ENCODE assay signal across 8 cellular contexts in genomic region chr1:147083919-147084272, GRCh38.
DNase-seq lines count a peak whose midpoint lies in the region; ATAC-seq and TF ChIP-seq lines count a peak whose summit lies in the region.

No MANE protein-coding gene starts in this region.

- peaks cover 73% of the 10 kb centered on the region for H3K27me3 Mint-ChIP-seq in activated naive CD4-positive, alpha-beta T cell treated with anti-CD3 and anti-CD28 coated beads, Interleukin-2, amount 10 ng/mL, durations not matched to agents 7 days and 5 days
- H3K27me3 Mint-ChIP-seq in activated naive CD8-positive, alpha-beta T cell treated with anti-CD3 and anti-CD28 coated beads, Interleukin-2, amount 10 ng/mL, durations not matched to agents 7 days and 5 days, result peaks cover 68% of the 10 kb centered on the region

- peak; percentile 5 for ATAC-seq in activated naive CD8-positive, alpha-beta T cell treated with anti-CD3 and anti-CD28 coated beads, Interleukin-2, amount 10 ng/mL, durations not matched to agents 7 days and 5 days (ENCODE audit: low read depth)
- no peak for ATAC-seq in HG02678 (IDR thresholded peaks at IDR 0.05; ENCODE audit: unreplicated experiment)

- H3K9me3 ChIP-seq in liver (ENCODE audit: control insufficient read depth in 4 of 4, low read length in 3 of 4), result peaks cover 0 to 4% (median 1%) of the 10 kb centered on the region in 4 donors
- no peaks in the 10 kb centered on the region for H3K9me3 ChIP-seq in transverse colon

- H3K36me3 ChIP-seq in liver (ENCODE audit: control insufficient read depth in 4 of 4, insufficient read depth in 3 of 4, low read depth in 1 of 4, low read length in 3 of 4), result no peaks in the 10 kb centered on the region
- H3K36me3 ChIP-seq in transverse colon, result no peaks in the 10 kb centered on the region

- peaks cover 9% of the 10 kb centered on the region for H3K36me3 Mint-ChIP-seq in activated naive CD4-positive, alpha-beta T cell treated with anti-CD3 and anti-CD28 coated beads, Interleukin-2, amount 10 ng/mL, durations not matched to agents 7 days and 5 days
- no peaks in the 10 kb centered on the region for H3K36me3 Mint-ChIP-seq in activated naive CD8-positive, alpha-beta T cell treated with anti-CD3 and anti-CD28 coated beads, Interleukin-2, amount 10 ng/mL, durations not matched to agents 7 days and 5 days

- DNase-seq in activated naive CD4-positive, alpha-beta T cell treated with anti-CD3 and anti-CD28 coated beads, Interleukin-2, amount 10 ng/mL, durations not matched to agents 7 days and 5 days, result no peak
- DNase-seq in activated naive CD4-positive, alpha-beta T cell treated with Interleukin-2 at 50 U/mL for 16 hours, result no peak
- no peak for DNase-seq in activated naive CD8-positive, alpha-beta T cell treated with anti-CD3 and anti-CD28 coated beads, Interleukin-2, amount 10 ng/mL, durations not matched to agents 7 days and 5 days
- DNase-seq in transverse colon (no peak), NCI-H748 (lab: John Stamatoyannopoulos, UW; ENCODE audit: unreplicated experiment) (no peak), cortex of kidney (lab: John Stamatoyannopoulos, UW) (no peak)

- no peak for TF ChIP-seq CTCF in liver (IDR thresholded peaks at IDR 0.05; ENCODE audit: low read depth, low read length, missing input control)
- no peak for TF ChIP-seq CTCF in transverse colon (IDR thresholded peaks at IDR 0.05)

- peak overlapping the region; percentile 100 for H3K27ac Mint-ChIP-seq in activated naive CD4-positive, alpha-beta T cell treated with anti-CD3 and anti-CD28 coated beads, Interleukin-2, amount 10 ng/mL, durations not matched to agents 7 days and 5 days
- H3K27ac Mint-ChIP-seq in activated naive CD8-positive, alpha-beta T cell treated with anti-CD3 and anti-CD28 coated beads, Interleukin-2, amount 10 ng/mL, durations not matched to agents 7 days and 5 days, result peak overlapping the region; percentile 100

- no peak for TF ChIP-seq POLR2A in transverse colon (IDR thresholded peaks at IDR 0.05)

- peak overlapping the region; percentile 30 to 61 (median 56) for H3K4me3 ChIP-seq in liver (ENCODE audit: low read depth in 1 of 3, low read length in 3 of 3)
- H3K4me3 ChIP-seq in transverse colon, result peak overlapping the region in 3 of 4 donors; percentile 36 to 62 (median 39)

- WGBS in liver, result 36% methylated on average over 18 of the region's 18 CpGs
- WGBS in transverse colon (ENCODE audit: low coverage in 1 of 2), 2 donors, result 7% methylated on average over 18 of the region's 18 CpGs; no CpG with 5 or more reads in 1 of the 2 donors

- POLR2A ChIA-PET in activated naive CD8-positive, alpha-beta T cell treated with anti-CD3 and anti-CD28 coated beads, Interleukin-2, amount 10 ng/mL, durations not matched to agents 7 days and 5 days (lab: Charles Lee), result interaction anchor here (0.6 to 1.9 kb wide), 15 partner anchors 8 to 1305 kb away, joined by 3 to 19 read pairs (median 6); partner anchors contain the start of genes CHD1L and PRKAB2

- peaks cover 0 to 18% (median 9%) of the 10 kb centered on the region in 4 donors for H3K4me1 ChIP-seq in liver (ENCODE audit: control insufficient read depth in 4 of 4, insufficient read depth in 4 of 4, low read length in 3 of 4)
- peaks cover 3 to 33% (median 20%) of the 10 kb centered on the region in 4 donors for H3K4me1 ChIP-seq in transverse colon

- CTCF ChIA-PET in activated naive CD4-positive, alpha-beta T cell treated with anti-CD3 and anti-CD28 coated beads, Interleukin-2, amount 10 ng/mL, durations not matched to agents 7 days and 5 days (lab: Charles Lee), result no interaction called here

- TF ChIP-seq EP300 in transverse colon (IDR thresholded peaks at IDR 0.05; ENCODE audit: low read depth), result no peak

- in situ Hi-C loops in transverse colon (cut with MboI; ENCODE audit: low pct_ligation_motif_present in 1 of 4, low pct_unique_long_range_greater_than_20kb in 1 of 4, low sequenced_read_pairs in 3 of 4), result no loop called here

- H3K4me3 Mint-ChIP-seq in activated naive CD4-positive, alpha-beta T cell treated with anti-CD3 and anti-CD28 coated beads, Interleukin-2, amount 10 ng/mL, durations not matched to agents 7 days and 5 days, result peak overlapping the region; percentile 91
- peak overlapping the region; percentile 95 for H3K4me3 Mint-ChIP-seq in activated naive CD8-positive, alpha-beta T cell treated with anti-CD3 and anti-CD28 coated beads, Interleukin-2, amount 10 ng/mL, durations not matched to agents 7 days and 5 days

- no peak for TF ChIP-seq RAD21 in liver (IDR thresholded peaks at IDR 0.05)

- H3K27me3 ChIP-seq in liver (ENCODE audit: control insufficient read depth in 4 of 4, insufficient read depth in 4 of 4, low read length in 3 of 4), result peaks cover 0 to 3% (median under 1%) of the 10 kb centered on the region in 4 donors
- H3K27me3 ChIP-seq in transverse colon, result peaks cover 92% of the 10 kb centered on the region

- peaks cover 57% of the 10 kb centered on the region for H3K4me1 Mint-ChIP-seq in activated naive CD4-positive, alpha-beta T cell treated with anti-CD3 and anti-CD28 coated beads, Interleukin-2, amount 10 ng/mL, durations not matched to agents 7 days and 5 days
- peaks cover 29% of the 10 kb centered on the region for H3K4me1 Mint-ChIP-seq in activated naive CD8-positive, alpha-beta T cell treated with anti-CD3 and anti-CD28 coated beads, Interleukin-2, amount 10 ng/mL, durations not matched to agents 7 days and 5 days

- peak overlapping the region; percentile 77 to 82 for H3K27ac ChIP-seq in liver (ENCODE audit: low read depth in 1 of 2, low read length in 2 of 2)
- peak overlapping the region in 3 of 4 donors; percentile 33 to 55 (median 52) for H3K27ac ChIP-seq in transverse colon

- intact Hi-C loops in transverse colon (cut with DNase I; ENCODE audit: low total_unique reads), result no loop called here

- peak overlapping the region; percentile 57 to 79 for H3K9ac ChIP-seq in liver (ENCODE audit: low read depth in 1 of 2, low read length in 2 of 2)

- no peaks in the 10 kb centered on the region for H3K9me3 Mint-ChIP-seq in activated naive CD4-positive, alpha-beta T cell treated with anti-CD3 and anti-CD28 coated beads, Interleukin-2, amount 10 ng/mL, durations not matched to agents 7 days and 5 days
- no peaks in the 10 kb centered on the region for H3K9me3 Mint-ChIP-seq in activated naive CD8-positive, alpha-beta T cell treated with anti-CD3 and anti-CD28 coated beads, Interleukin-2, amount 10 ng/mL, durations not matched to agents 7 days and 5 days

TF ChIP-seq in liver, 16 proteins besides CTCF, POLR2A, EP300 and RAD21 (continues in another document):
- TF ChIP-seq YY1 (IDR thresholded peaks at IDR 0.05) (no peak), HNF4G (IDR thresholded peaks at IDR 0.05) (no peak), JUND (IDR thresholded peaks at IDR 0.05) (no peak), NR2F2 (IDR thresholded peaks at IDR 0.05) (no peak), ATF3 (IDR thresholded peaks at IDR 0.05) (no peak), TAF1 (conservative IDR thresholded peaks at IDR 0.05) (no peak), FOXA2 (IDR thresholded peaks at IDR 0.05) (no peak), RXRA (IDR thresholded peaks at IDR 0.05) (no peak), GABPA (IDR thresholded peaks at IDR 0.05 in 1 of 2, conservative IDR thresholded peaks at IDR 0.05 in 1 of 2) (no peak), REST (IDR thresholded peaks at IDR 0.05) (no peak), MAX (IDR thresholded peaks at IDR 0.05) (no peak), HNF4A (conservative IDR thresholded peaks at IDR 0.05) (no peak), FOXA1 (IDR thresholded peaks at IDR 0.05) (no peak), EGR1 (IDR thresholded peaks at IDR 0.05; ENCODE audit: low read depth in 2 of 2) (no peak)
